ENCODE assay signal across 8 cellular contexts in genomic region chr2:165793779-165794519, GRCh38. TPM values are rescaled to one million over a fixed set of nuclear protein-coding genes. Genes with fewer than 3 reads are reported as not detected.
DNase-seq lines count a peak whose midpoint lies in the region; ATAC-seq and TF ChIP-seq lines count a peak whose summit lies in the region.

Gene GALNT3 (minus strand): TSS chr2:165794247. CDS start chr2:165770700, 23,547 bp downstream.

- no peaks in the 10 kb centered on the region for H3K27me3 ChIP-seq in layer of hippocampus (ENCODE audit: control insufficient read depth, insufficient read depth, low read length)

- H3K4me3 Mint-ChIP-seq in T-helper 17 cell: peak within 1 kb of the TSS; percentile 96

- H3K27me3 Mint-ChIP-seq in T-helper 17 cell: peaks cover 24% of the 10 kb centered on the region

- H3K4me3 ChIP-seq in cardiac fibroblast (replicated peaks in 1 of 2; ENCODE audit: low read depth in 2 of 2, low read length in 2 of 2): peak within 1 kb of the TSS; percentile 42 to 56

- H3K4me1 Mint-ChIP-seq in T-helper 17 cell: peaks cover 23% of the 10 kb centered on the region

- peak within 1 kb of the TSS; percentile 36 for H3K27ac ChIP-seq in layer of hippocampus (ENCODE audit: low read depth, low read length)

- peak within 1 kb of the TSS; percentile 84 for H3K27ac Mint-ChIP-seq in T-helper 17 cell

- ATAC-seq in GM21381 (IDR thresholded peaks at IDR 0.05; ENCODE audit: unreplicated experiment) (peak; percentile 29), T-helper 17 cell (peak; percentile 66)

- no peaks in the 10 kb centered on the region for H3K9me3 ChIP-seq in T-helper 17 cell (ENCODE audit: control insufficient read depth, low read length, poor library complexity, severe bottlenecking)

- peak; percentile 53 for DNase-seq in D341Med (ENCODE audit: low spot score)
- peak; percentile 93 for DNase-seq in HT-29 (ENCODE audit: low spot score)
- peak; percentile 15 to 43 (median 25) for DNase-seq in T-helper 17 cell
- DNase-seq in cardiac fibroblast (ENCODE audit: low read depth in 2 of 2): no peak
- DNase-seq in stimulated activated CD4-positive, alpha-beta T cell treated with anti-CD3 and anti-CD28 coated beads, Interleukin-4, amount 100 ng/mL, for 1 hour: peak; percentile 31
- no peak for DNase-seq in HuH-7 (ENCODE audit: low spot score)

- TF ChIP-seq CTCF in cardiac fibroblast (IDR thresholded peaks at IDR 0.05; ENCODE audit: low read depth, low read length): no peak

- peaks cover 4% of the 10 kb centered on the region for H3K36me3 Mint-ChIP-seq in T-helper 17 cell (ENCODE audit: low read depth)

RNA-seq across cellular contexts. Expression of gene GALNT3, which starts in this region (rescaled TPM):
- total RNA-seq in HT-29 (2014; rRNA removed; shearing (Covaris generic)): 35.2 and 39.6 TPM in 2 replicates
- total RNA-seq in T-helper 17 cell: 1 to 10 TPM; 6.7 to 7.7 TPM

Comparison
In these comparisons a context has a peak if more than half of its experiments do, and no peak if none do; other contexts are left out.
1. DNase-seq: peak in D341Med (single experiment), HT-29 (single experiment), T-helper 17 cell (3 of 3) and stimulated activated CD4-positive, alpha-beta T cell treated with anti-CD3 and anti-CD28 coated beads, Interleukin-4, amount 100 ng/mL, for 1 hour (single experiment); none in cardiac fibroblast (0 of 2) and HuH-7 (single experiment).